In genomic region chr12:93397412-93397811, GRCh38 we compare ENCODE assay signal across 20 cellular contexts.
"Had no signal": no experiment of that assay in that cellular context is flagged by ENCODE, and none has a peak within 500 bp of the region (broad histone marks: within the 10 kb centered on the region; RNA-seq: fewer than 3 reads in every experiment).

No MANE protein-coding gene starts in this region.

- ATAC-seq: activated CD4-positive, CD25-positive, alpha-beta regulatory T cell treated with anti-CD3 and anti-CD28 coated beads, Interleukin-2, amount 50 U/mL, for 24 hours; activated CD8-positive, alpha-beta memory T cell treated with anti-CD3 and anti-CD28 coated beads, Interleukin-2, amount 10 ng/mL, durations not matched to agents 7 days and 5 days; activated T-helper 17 cell treated with anti-CD3 and anti-CD28 coated beads, Interleukin-2, amount 50 U/mL, for 72 hours; Panc1; Right ventricle myocardium inferior; SK-N-SH treated with all-trans-retinoic acid at 6 μM for 48 hours had no signal

- H3K4me3 ChIP-seq: SJCRH30 had no signal

- H3K4me1 ChIP-seq: SJCRH30 had no signal

- DNase-seq: activated CD4-positive, alpha-beta T cell treated with anti-CD3 and anti-CD28 coated beads for 4 hours; activated CD4-positive, alpha-beta T cell treated with anti-CD3 and anti-CD28 coated beads, Interleukin-2, amount 50 U/mL, for 48 hours; activated CD8-positive, alpha-beta memory T cell treated with anti-CD3 and anti-CD28 coated beads, Interleukin-2, amount 10 ng/mL, durations not matched to agents 7 days and 5 days; activated gamma-delta T cell treated with Interleukin-2 at 50 U/mL for 16 hours; activated naive CD4-positive, alpha-beta T cell treated with anti-CD3 and anti-CD28 coated beads, Interleukin-2, amount 50 U/mL, for 16 hours; activated T-cell treated with anti-CD3 and anti-CD28 coated beads for 4 hours; activated T-cell treated with anti-CD3 and anti-CD28 coated beads, Interleukin-2, amount 50 U/mL, for 48 hours; aorta; KG1; NCI-H1092; NCI-H1930; NCI-H345; NCI-H510A; NCI-H526 treated with DMSO at 0.1 percent for 48 hours had no signal

- H3K27me3 ChIP-seq: SJCRH30 had no signal

- H3K9me3 ChIP-seq: SJCRH30 had no signal

- H3K27ac ChIP-seq: SJCRH30 had no signal
